21 cellular contexts compared by ENCODE assay signal in genomic region chr2:20672191-20672951, GRCh38. TPM values are rescaled to one million over a fixed set of nuclear protein-coding genes. Genes with fewer than 3 reads are reported as not detected.
DNase-seq lines count a peak whose midpoint lies in the region; ATAC-seq and TF ChIP-seq lines count a peak whose summit lies in the region.
"Had no signal": no experiment of that assay in that cellular context is flagged by ENCODE, and none has a peak within 500 bp of the region (broad histone marks: within the 10 kb centered on the region; RNA-seq: fewer than 3 reads in every experiment).

No MANE protein-coding gene starts in this region.

- H3K36me3 ChIP-seq in Caco-2 (ENCODE audit: control insufficient read depth, insufficient read depth, low read length): no peaks in the 10 kb centered on the region
- H3K36me3 ChIP-seq in gastroesophageal sphincter: no peaks in the 10 kb centered on the region

- H3K9me3 ChIP-seq in Caco-2: no peaks in the 10 kb centered on the region
- no peaks in the 10 kb centered on the region for H3K9me3 ChIP-seq in gastroesophageal sphincter

- POLR2A ChIA-PET in Caco-2 (lab: Charles Lee): no interaction called here

- H3K4me3 ChIP-seq in Caco-2 (ENCODE audit: low read depth, low read length) (no peak overlapping the region), gastroesophageal sphincter (no peak overlapping the region)

- intact Hi-C loops in Caco-2 (cut with micrococcal nuclease; ENCODE audit: unreplicated experiment): no loop called here

- TF ChIP-seq POLR2A in gastroesophageal sphincter (IDR thresholded peaks at IDR 0.05): no peak

- H3K27ac ChIP-seq in gastroesophageal sphincter: peak overlapping the region in 3 of 4 donors; percentile 2 to 30 (median 8)

- DNase-seq in Caco-2 (no peak), neural crest cell (ENCODE audit: low read depth, low spot score) (no peak), NCI-H2081 treated with DMSO at 0.1 percent for 48 hours (lab: John Stamatoyannopoulos, UW) (no peak), germinal center (ENCODE audit: low spot score) (no peak), G401 (ENCODE audit: low spot score) (no peak)
- DNase-seq: activated CD4-positive, alpha-beta T cell treated with anti-CD3 and anti-CD28 coated beads, Interleukin-2, amount 50 U/mL, for 1 hour; activated naive CD4-positive, alpha-beta T cell treated with Interleukin-2 at 50 U/mL for 16 hours; activated T-cell treated with anti-CD3 and anti-CD28 coated beads for 4 hours; C1 segment of cervical spinal cord; effector memory CD4-positive, alpha-beta T cell; KBM-7; NCI-H526 treated with DMSO at 0.1 percent for 48 hours; OCI-M1; SIG-M5; stimulated activated CD8-positive, alpha-beta memory T cell treated with anti-CD3 and anti-CD28 coated beads, Interleukin-4, amount 100 ng/mL, for 48 hours; substantia nigra had no signal

- TF ChIP-seq CTCF in Caco-2 (IDR thresholded peaks at IDR 0.05; ENCODE audit: insufficient read depth in 1 of 2, low read depth in 1 of 2, low read length in 1 of 2, severe bottlenecking in 1 of 2, unreplicated experiment in 1 of 2): no peak
- TF ChIP-seq CTCF in gastroesophageal sphincter (IDR thresholded peaks at IDR 0.05): no peak
- no peak for TF ChIP-seq CTCF in neural crest cell (conservative IDR thresholded peaks at IDR 0.05)

- peaks cover 25% of the 10 kb centered on the region for H3K4me1 Mint-ChIP-seq in Caco-2 (ENCODE audit: low read depth, unreplicated experiment)
- H3K4me1 Mint-ChIP-seq in IgD-negative memory B cell: peaks cover 38 to 52% (median 42%) of the 10 kb centered on the region in 3 donors
- peaks cover 9% of the 10 kb centered on the region for H3K4me1 Mint-ChIP-seq in neural crest cell

- in situ Hi-C loops in G401 (cut with HindIII; ENCODE audit: low sequenced_read_pairs): no loop called here

- ATAC-seq in gastroesophageal sphincter (no peak), GM18517 (IDR thresholded peaks at IDR 0.05; ENCODE audit: unreplicated experiment) (no peak)
- ATAC-seq: T-cell had no signal

- CTCF ChIA-PET in Caco-2 (lab: Charles Lee): interaction anchor here (0.6 kb wide), 1 partner anchor 209 kb away, joined by 3 read pairs; no protein-coding TSS in a partner anchor

- H3K9me3 Mint-ChIP-seq in Caco-2 (ENCODE audit: unreplicated experiment): no peaks in the 10 kb centered on the region
- H3K9me3 Mint-ChIP-seq in IgD-negative memory B cell: no peaks in the 10 kb centered on the region
- H3K9me3 Mint-ChIP-seq in neural crest cell: no peaks in the 10 kb centered on the region
- H3K9me3 Mint-ChIP-seq: T-cell had no signal

- H3K27ac Mint-ChIP-seq in Caco-2 (ENCODE audit: unreplicated experiment) (no peak overlapping the region), IgD-negative memory B cell (peak overlapping the region; percentile 57 to 92 (median 88)), neural crest cell (ENCODE audit: unreplicated experiment) (no peak overlapping the region)
- H3K27ac Mint-ChIP-seq: T-cell had no signal

- H3K4me3 Mint-ChIP-seq in Caco-2 (ENCODE audit: unreplicated experiment): no peak overlapping the region
- H3K4me3 Mint-ChIP-seq in IgD-negative memory B cell: peak overlapping the region; percentile 69 to 88 (median 86)
- peak overlapping the region; percentile 44 for H3K4me3 Mint-ChIP-seq in neural crest cell
- H3K4me3 Mint-ChIP-seq: T-cell had no signal

- 25% methylated on average over 2 to 11 of the region's 18 CpGs for WGBS in gastroesophageal sphincter (ENCODE audit: low coverage in 1 of 2), 2 donors

- H3K27me3 ChIP-seq in Caco-2 (replicated peaks; ENCODE audit: control insufficient read depth, insufficient read depth, low read length) (no peaks in the 10 kb centered on the region; the same call in 1 of the 2 replicates), gastroesophageal sphincter (peaks cover 71% of the 10 kb centered on the region)

- TSS peak; percentile 7 for BruUV-seq in Caco-2 (replicated peaks; lab: Mats Ljungman, UMichigan)

- peaks cover 21% of the 10 kb centered on the region for H3K4me1 ChIP-seq in Caco-2
- peaks cover 0 to 93% (median 7%) of the 10 kb centered on the region in 3 donors for H3K4me1 ChIP-seq in gastroesophageal sphincter

- H3K36me3 Mint-ChIP-seq in Caco-2 (ENCODE audit: insufficient read depth, unreplicated experiment) (peaks cover 36% of the 10 kb centered on the region), IgD-negative memory B cell (peaks cover 1% of the 10 kb centered on the region), neural crest cell (ENCODE audit: low read depth) (no peaks in the 10 kb centered on the region)
- H3K36me3 Mint-ChIP-seq: T-cell had no signal

- no peak for TF ChIP-seq EP300 in gastroesophageal sphincter (IDR thresholded peaks at IDR 0.05)

- H3K27me3 Mint-ChIP-seq in Caco-2 (ENCODE audit: insufficient read depth, unreplicated experiment) (no peaks in the 10 kb centered on the region), IgD-negative memory B cell (peaks cover 40% of the 10 kb centered on the region), neural crest cell (ENCODE audit: low read depth) (peaks cover 93% of the 10 kb centered on the region)

RNA-seq across cellular contexts. Expression of gene GDF7, which starts 5.4 kb away (rescaled TPM):
- total RNA-seq in Caco-2 (2022) (1.7 and 1.8 TPM in 2 replicates), gastroesophageal sphincter (10 to 100 TPM in 3 of 4 donors, 1 to 10 TPM in 1; 1.2 to 19.9 (median 15.3) TPM), neural crest cell (0.36 and 0.40 TPM in 2 replicates)
- polyA plus RNA-seq in IgD-negative memory B cell: 0.74 TPM
- 0.37 and 1.2 TPM in 2 replicates for total RNA-seq in G401 (2014; rRNA removed; shearing (Covaris generic))
- polyA plus RNA-seq: keratinocyte had no signal

RNA-seq across cellular contexts. Expression of gene HS1BP3, which starts 21.5 kb away (rescaled TPM):
- total RNA-seq in Caco-2 (2022): 26.5 and 31.1 TPM in 2 replicates
- polyA plus RNA-seq in IgD-negative memory B cell: 27.3 TPM
- 10 to 100 TPM; 42.8 to 89.1 (median 61.4) TPM for total RNA-seq in gastroesophageal sphincter
- 19.4 and 19.6 TPM in 2 replicates for total RNA-seq in neural crest cell
- 47.6 and 53.7 TPM in 2 replicates for total RNA-seq in G401 (2014; rRNA removed; shearing (Covaris generic))

Comparison
In these comparisons a context has a peak if more than half of its experiments do, and no peak if none do; other contexts are left out.
1. H3K27ac Mint-ChIP-seq: peak in IgD-negative memory B cell (3 of 3); none in Caco-2 (single experiment) and neural crest cell (single experiment).